ENCODE assay signal across 8 cellular contexts in genomic region chr1:201895913-201896807, GRCh38. TPM values are rescaled to one million over a fixed set of nuclear protein-coding genes. Genes with fewer than 3 reads are reported as not detected.
DNase-seq lines count a peak whose midpoint lies in the region; ATAC-seq and TF ChIP-seq lines count a peak whose summit lies in the region.

No MANE protein-coding gene starts in this region.

- H3K4me1 ChIP-seq in neural progenitor cell: peaks cover 10% of the 10 kb centered on the region

- H3K4me1 Mint-ChIP-seq in activated T-helper 17 cell treated with anti-CD3 and anti-CD28 coated beads, Interleukin-2, amount 50 U/mL, for 72 hours: peaks cover 6% of the 10 kb centered on the region
- peaks cover 19% of the 10 kb centered on the region for H3K4me1 Mint-ChIP-seq in neural progenitor cell
- peaks cover 5% of the 10 kb centered on the region for H3K4me1 Mint-ChIP-seq in stimulated activated naive CD8-positive, alpha-beta T cell treated with anti-CD3 and anti-CD28 coated beads, Interleukin-15, Interleukin-2, amounts not matched to agents 100 ng/mL and 50 ng/mL, for 24 hours (ENCODE audit: low read depth)

- no peaks in the 10 kb centered on the region for H3K36me3 ChIP-seq in neural progenitor cell

- peak overlapping the region; percentile 89 for H3K27ac Mint-ChIP-seq in activated T-helper 17 cell treated with anti-CD3 and anti-CD28 coated beads, Interleukin-2, amount 50 U/mL, for 72 hours
- peak overlapping the region; percentile 88 for H3K27ac Mint-ChIP-seq in neural progenitor cell
- peak overlapping the region; percentile 21 for H3K27ac Mint-ChIP-seq in stimulated activated naive CD8-positive, alpha-beta T cell treated with anti-CD3 and anti-CD28 coated beads, Interleukin-15, Interleukin-2, amounts not matched to agents 100 ng/mL and 50 ng/mL, for 24 hours

- H3K36me3 Mint-ChIP-seq in activated T-helper 17 cell treated with anti-CD3 and anti-CD28 coated beads, Interleukin-2, amount 50 U/mL, for 72 hours (ENCODE audit: low read depth): no peaks in the 10 kb centered on the region
- H3K36me3 Mint-ChIP-seq in neural progenitor cell: peaks cover 2% of the 10 kb centered on the region
- H3K36me3 Mint-ChIP-seq in stimulated activated naive CD8-positive, alpha-beta T cell treated with anti-CD3 and anti-CD28 coated beads, Interleukin-15, Interleukin-2, amounts not matched to agents 100 ng/mL and 50 ng/mL, for 24 hours (ENCODE audit: low read depth): no peaks in the 10 kb centered on the region

- H4K20me1 ChIP-seq in neural progenitor cell (ENCODE audit: low read depth): no peaks in the 10 kb centered on the region

- H3K27ac ChIP-seq in neural progenitor cell: no peak overlapping the region

- DNase-seq in D341Med (ENCODE audit: low spot score) (peak; percentile 95), M059J (ENCODE audit: low read depth) (peak; percentile 90), SHP77 (lab: John Stamatoyannopoulos, UW) (peak; percentile 76 to 85), fibroblast of the aortic adventitia (ENCODE audit: low read depth) (peak; percentile 92), neural progenitor cell (ENCODE audit: low spot score) (peak; percentile 73)

- H3K9me3 ChIP-seq in neural progenitor cell (ENCODE audit: low read depth): no peaks in the 10 kb centered on the region

- H2AFZ ChIP-seq in neural progenitor cell (replicated peaks): no peak overlapping the region

- no peaks in the 10 kb centered on the region for H3F3A ChIP-seq in neural progenitor cell (ENCODE audit: low read depth)

- H3K4me3 Mint-ChIP-seq in activated T-helper 17 cell treated with anti-CD3 and anti-CD28 coated beads, Interleukin-2, amount 50 U/mL, for 72 hours: peak overlapping the region; percentile 66
- H3K4me3 Mint-ChIP-seq in neural progenitor cell: peak overlapping the region; percentile 30
- no peak overlapping the region for H3K4me3 Mint-ChIP-seq in stimulated activated naive CD8-positive, alpha-beta T cell treated with anti-CD3 and anti-CD28 coated beads, Interleukin-15, Interleukin-2, amounts not matched to agents 100 ng/mL and 50 ng/mL, for 24 hours

- peak; percentile 65 for ATAC-seq in GM21717 (IDR thresholded peaks at IDR 0.05; ENCODE audit: unreplicated experiment)
- ATAC-seq in activated T-helper 17 cell treated with anti-CD3 and anti-CD28 coated beads, Interleukin-2, amount 50 U/mL, for 72 hours (replicated peaks): peak; percentile 97

- H3K9ac ChIP-seq in neural progenitor cell: no peak overlapping the region

- peaks cover 26% of the 10 kb centered on the region for H3K27me3 Mint-ChIP-seq in activated T-helper 17 cell treated with anti-CD3 and anti-CD28 coated beads, Interleukin-2, amount 50 U/mL, for 72 hours
- peaks cover 10% of the 10 kb centered on the region for H3K27me3 Mint-ChIP-seq in neural progenitor cell (ENCODE audit: insufficient read depth, low read depth)
- peaks cover 17% of the 10 kb centered on the region for H3K27me3 Mint-ChIP-seq in stimulated activated naive CD8-positive, alpha-beta T cell treated with anti-CD3 and anti-CD28 coated beads, Interleukin-15, Interleukin-2, amounts not matched to agents 100 ng/mL and 50 ng/mL, for 24 hours

- peak; percentile 96 for TF ChIP-seq CTCF in fibroblast of the aortic adventitia (IDR thresholded peaks at IDR 0.05; ENCODE audit: insufficient read depth, low read length)
- peak; percentile 90 for TF ChIP-seq CTCF in neural progenitor cell (IDR thresholded peaks at IDR 0.05)

- H3K27me3 ChIP-seq in neural progenitor cell: no peaks in the 10 kb centered on the region

- H3K4me2 ChIP-seq in neural progenitor cell: no peak overlapping the region

- no peaks in the 10 kb centered on the region for H3K79me2 ChIP-seq in neural progenitor cell (ENCODE audit: low read depth)

- H3K4me3 ChIP-seq in fibroblast of the aortic adventitia (ENCODE audit: low read depth, low read length) (no peak overlapping the region), neural progenitor cell (no peak overlapping the region)

- H3K9me3 Mint-ChIP-seq in activated T-helper 17 cell treated with anti-CD3 and anti-CD28 coated beads, Interleukin-2, amount 50 U/mL, for 72 hours: no peaks in the 10 kb centered on the region
- H3K9me3 Mint-ChIP-seq in neural progenitor cell: no peaks in the 10 kb centered on the region
- H3K9me3 Mint-ChIP-seq in stimulated activated naive CD8-positive, alpha-beta T cell treated with anti-CD3 and anti-CD28 coated beads, Interleukin-15, Interleukin-2, amounts not matched to agents 100 ng/mL and 50 ng/mL, for 24 hours: no peaks in the 10 kb centered on the region

RNA-seq across cellular contexts. Expression of gene SHISA4, which starts 7.5 kb away (rescaled TPM):
- total RNA-seq in M059J (2014; rRNA removed; shearing (Covaris generic)): 63.9 and 64.2 TPM in 2 replicates
- 1 to 10 TPM in 1 of 2 donors, under 1 TPM in 1; 0.69 to 1.6 TPM for total RNA-seq in activated T-helper 17 cell treated with anti-CD3 and anti-CD28 coated beads, Interleukin-2, amount 50 U/mL, for 72 hours
- total RNA-seq in fibroblast of the aortic adventitia (ENCODE audit: low replicate concordance) (19.4 and 20.9 TPM in 2 replicates), neural progenitor cell (ENCODE audit: low replicate concordance) (3.0 and 9.9 TPM in 2 replicates)

RNA-seq across cellular contexts. Expression of gene LMOD1, which starts 50.2 kb away (rescaled TPM):
- 4.7 and 6.0 TPM in 2 replicates for total RNA-seq in M059J (2014; rRNA removed; shearing (Covaris generic))
- total RNA-seq in activated T-helper 17 cell treated with anti-CD3 and anti-CD28 coated beads, Interleukin-2, amount 50 U/mL, for 72 hours: not detected
- total RNA-seq in fibroblast of the aortic adventitia (ENCODE audit: low replicate concordance): 14.5 and 22.3 TPM in 2 replicates
- total RNA-seq in neural progenitor cell (ENCODE audit: low replicate concordance): 0.37 and 1.2 TPM in 2 replicates

RNA-seq across cellular contexts. Expression of gene TIMM17A, which starts 59.1 kb away (rescaled TPM):
- 85.0 and 113 TPM in 2 replicates for total RNA-seq in M059J (2014; rRNA removed; shearing (Covaris generic))
- 10 to 100 TPM; 40.5 to 93.4 TPM for total RNA-seq in activated T-helper 17 cell treated with anti-CD3 and anti-CD28 coated beads, Interleukin-2, amount 50 U/mL, for 72 hours
- total RNA-seq in fibroblast of the aortic adventitia (ENCODE audit: low replicate concordance) (29.9 and 59.6 TPM in 2 replicates), neural progenitor cell (ENCODE audit: low replicate concordance) (34.5 and 50.5 TPM in 2 replicates)

Comparison
In these comparisons a context has a peak if more than half of its experiments do, and no peak if none do; other contexts are left out.
1. H3K27ac Mint-ChIP-seq: peak in every context shown above with its lines; median percentile 89 in activated T-helper 17 cell treated with anti-CD3 and anti-CD28 coated beads, Interleukin-2, amount 50 U/mL, for 72 hours; 88 in neural progenitor cell; 21 in stimulated activated naive CD8-positive, alpha-beta T cell treated with anti-CD3 and anti-CD28 coated beads, Interleukin-15, Interleukin-2, amounts not matched to agents 100 ng/mL and 50 ng/mL, for 24 hours.